Comparison of ENCODE assay signal across 1 cellular context in genomic region chr20:33569290-33570094, GRCh38.
TF ChIP-seq lines count a peak whose summit lies in the region.

No MANE protein-coding gene starts in this region.

TF ChIP-seq in GM23338, 12 proteins besides CTCF, POLR2A, EP300 and RAD21 (continued from another document):
- TF ChIP-seq, protein P1, sequence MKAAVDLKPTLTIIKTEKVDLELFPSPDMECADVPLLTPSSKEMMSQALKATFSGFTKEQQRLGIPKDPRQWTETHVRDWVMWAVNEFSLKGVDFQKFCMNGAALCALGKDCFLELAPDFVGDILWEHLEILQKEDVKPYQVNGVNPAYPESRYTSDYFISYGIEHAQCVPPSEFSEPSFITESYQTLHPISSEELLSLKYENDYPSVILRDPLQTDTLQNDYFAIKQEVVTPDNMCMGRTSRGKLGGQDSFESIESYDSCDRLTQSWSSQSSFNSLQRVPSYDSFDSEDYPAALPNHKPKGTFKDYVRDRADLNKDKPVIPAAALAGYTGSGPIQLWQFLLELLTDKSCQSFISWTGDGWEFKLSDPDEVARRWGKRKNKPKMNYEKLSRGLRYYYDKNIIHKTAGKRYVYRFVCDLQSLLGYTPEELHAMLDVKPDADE (IDR thresholded peaks at IDR 0.05) = no peak
- no peak; the same call in 1 of the 2 replicates for TF ChIP-seq NANOG (IDR thresholded peaks at IDR 0.05; ENCODE audit: borderline replicate concordance)
- TF ChIP-seq, protein P2, sequence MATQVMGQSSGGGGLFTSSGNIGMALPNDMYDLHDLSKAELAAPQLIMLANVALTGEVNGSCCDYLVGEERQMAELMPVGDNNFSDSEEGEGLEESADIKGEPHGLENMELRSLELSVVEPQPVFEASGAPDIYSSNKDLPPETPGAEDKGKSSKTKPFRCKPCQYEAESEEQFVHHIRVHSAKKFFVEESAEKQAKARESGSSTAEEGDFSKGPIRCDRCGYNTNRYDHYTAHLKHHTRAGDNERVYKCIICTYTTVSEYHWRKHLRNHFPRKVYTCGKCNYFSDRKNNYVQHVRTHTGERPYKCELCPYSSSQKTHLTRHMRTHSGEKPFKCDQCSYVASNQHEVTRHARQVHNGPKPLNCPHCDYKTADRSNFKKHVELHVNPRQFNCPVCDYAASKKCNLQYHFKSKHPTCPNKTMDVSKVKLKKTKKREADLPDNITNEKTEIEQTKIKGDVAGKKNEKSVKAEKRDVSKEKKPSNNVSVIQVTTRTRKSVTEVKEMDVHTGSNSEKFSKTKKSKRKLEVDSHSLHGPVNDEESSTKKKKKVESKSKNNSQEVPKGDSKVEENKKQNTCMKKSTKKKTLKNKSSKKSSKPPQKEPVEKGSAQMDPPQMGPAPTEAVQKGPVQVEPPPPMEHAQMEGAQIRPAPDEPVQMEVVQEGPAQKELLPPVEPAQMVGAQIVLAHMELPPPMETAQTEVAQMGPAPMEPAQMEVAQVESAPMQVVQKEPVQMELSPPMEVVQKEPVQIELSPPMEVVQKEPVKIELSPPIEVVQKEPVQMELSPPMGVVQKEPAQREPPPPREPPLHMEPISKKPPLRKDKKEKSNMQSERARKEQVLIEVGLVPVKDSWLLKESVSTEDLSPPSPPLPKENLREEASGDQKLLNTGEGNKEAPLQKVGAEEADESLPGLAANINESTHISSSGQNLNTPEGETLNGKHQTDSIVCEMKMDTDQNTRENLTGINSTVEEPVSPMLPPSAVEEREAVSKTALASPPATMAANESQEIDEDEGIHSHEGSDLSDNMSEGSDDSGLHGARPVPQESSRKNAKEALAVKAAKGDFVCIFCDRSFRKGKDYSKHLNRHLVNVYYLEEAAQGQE (IDR thresholded peaks at IDR 0.05; ENCODE audit: unreplicated experiment) = no peak
- TF ChIP-seq ZNF114 (CRISPR knock-in tag; IDR thresholded peaks at IDR 0.05) = no peak
- TF ChIP-seq EZH2 (IDR thresholded peaks at IDR 0.05; ENCODE audit: low read depth, unreplicated experiment) = no peak
- no peak for TF ChIP-seq JUNB (IDR thresholded peaks at IDR 0.05; ENCODE audit: unreplicated experiment)
